ENCODE assay signal across 8 cellular contexts in the genomic region with DNA sequence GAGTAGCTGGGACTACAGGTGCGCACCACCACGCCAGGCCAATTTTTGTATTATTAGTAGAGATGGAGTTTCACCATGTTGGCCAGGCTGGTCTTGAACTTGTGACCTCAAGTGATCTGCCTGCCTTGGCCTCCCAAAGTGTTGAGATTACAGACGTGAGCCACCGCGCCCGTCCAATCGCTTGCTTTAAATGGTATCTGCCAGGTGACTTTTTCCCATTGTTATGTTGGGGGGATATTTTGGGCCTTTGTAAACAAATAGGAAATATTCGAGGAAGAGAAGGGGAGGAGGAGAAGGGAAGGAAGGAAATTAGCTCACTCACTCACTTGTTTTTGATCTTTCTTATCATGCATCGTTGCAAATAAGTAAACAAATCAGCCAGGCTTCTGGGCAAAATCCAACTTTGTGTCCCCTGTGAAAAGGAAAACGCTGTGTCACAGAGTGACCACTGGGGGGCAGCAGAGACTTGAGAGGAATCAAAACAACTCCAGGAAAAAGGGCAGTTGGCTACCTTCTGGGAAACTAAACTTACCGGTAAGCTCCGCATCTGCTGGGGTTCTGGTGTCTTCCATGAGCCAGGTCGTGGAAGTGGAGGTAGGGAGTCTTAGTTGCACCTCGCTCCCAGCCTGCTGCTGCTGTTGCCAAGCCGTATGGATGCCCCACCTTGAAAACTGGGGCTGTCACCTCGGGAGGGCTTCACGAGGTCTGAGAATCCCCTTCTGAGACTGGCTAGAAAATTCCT. TPM values are rescaled to one million over a fixed set of nuclear protein-coding genes. Genes with fewer than 3 reads are reported as not detected.
DNase-seq lines count a peak whose midpoint lies in the region; ATAC-seq and TF ChIP-seq lines count a peak whose summit lies in the region.

No MANE protein-coding gene starts in this region.

- no peak overlapping the region for H3K27ac Mint-ChIP-seq in activated B cell treated with CpG ODN at 0.5 μM for 24 hours
- H3K27ac Mint-ChIP-seq in central memory CD8-positive, alpha-beta T cell (ENCODE audit: low read depth), result peak overlapping the region; percentile 32

- H3K36me3 Mint-ChIP-seq in activated B cell treated with CpG ODN at 0.5 μM for 24 hours (ENCODE audit: low read depth), result no peaks in the 10 kb centered on the region
- peaks cover 3% of the 10 kb centered on the region for H3K36me3 Mint-ChIP-seq in central memory CD8-positive, alpha-beta T cell (ENCODE audit: insufficient read depth)

- POLR2A ChIA-PET in activated B cell treated with CpG ODN at 0.5 μM for 24 hours (lab: Charles Lee), result interaction anchor here (1.0 kb wide), 1 partner anchor 36 kb away, joined by 3 read pairs; no protein-coding TSS in a partner anchor

- peak; percentile 48 for DNase-seq in 8988T
- peak; percentile 66 for DNase-seq in GM19238 (ENCODE audit: insufficient read length, low spot score)
- peak; percentile 91 for DNase-seq in NCI-H2196 treated with DMSO at 0.1 percent for 48 hours (lab: John Stamatoyannopoulos, UW; ENCODE audit: unreplicated experiment)
- DNase-seq in activated B cell treated with CpG ODN at 0.5 μM for 24 hours, result peak; percentile 48
- peak; percentile 47 to 52 for DNase-seq in central memory CD8-positive, alpha-beta T cell (ENCODE audit: low spot score in 2 of 2)
- peak; percentile 77 for DNase-seq in kidney tubule cell (ENCODE audit: low spot score)
- peak; percentile 39 to 53 for DNase-seq in stimulated activated CD4-positive, alpha-beta T cell treated with anti-CD3 and anti-CD28 coated beads, Interleukin-1b, Interleukin-23, amount 100 ng/mL, for 1 hour (ENCODE audit: low read depth in 2 of 2)

- H3K9me3 Mint-ChIP-seq in activated B cell treated with CpG ODN at 0.5 μM for 24 hours, result no peaks in the 10 kb centered on the region
- H3K9me3 Mint-ChIP-seq in central memory CD8-positive, alpha-beta T cell, result no peaks in the 10 kb centered on the region

- no peaks in the 10 kb centered on the region for H3K27me3 Mint-ChIP-seq in activated B cell treated with CpG ODN at 0.5 μM for 24 hours
- no peaks in the 10 kb centered on the region for H3K27me3 Mint-ChIP-seq in central memory CD8-positive, alpha-beta T cell

- ATAC-seq in activated B cell treated with CpG ODN at 0.5 μM for 24 hours (ENCODE audit: low read depth), result peak; percentile 61
- no peak for ATAC-seq in central memory CD8-positive, alpha-beta T cell (replicated peaks; ENCODE audit: extremely low read depth, poor library complexity, severe bottlenecking)
- ATAC-seq in HG03097 (IDR thresholded peaks at IDR 0.05; ENCODE audit: low FRiP score, unreplicated experiment), result no peak

- TF ChIP-seq CTCF in activated B cell treated with CpG ODN at 0.5 μM for 24 hours (IDR thresholded peaks at IDR 0.05), result no peak

- intact Hi-C loops in activated B cell treated with CpG ODN at 0.5 μM for 24 hours (cut with micrococcal nuclease), result loop anchor here (1.0 to 5.0 kb wide), 5 partner anchors 19 to 138 kb away; no protein-coding TSS in a partner anchor

- peak overlapping the region; percentile 78 for H3K4me3 Mint-ChIP-seq in activated B cell treated with CpG ODN at 0.5 μM for 24 hours
- H3K4me3 Mint-ChIP-seq in central memory CD8-positive, alpha-beta T cell, result peak overlapping the region; percentile 71

- H3K4me1 Mint-ChIP-seq in activated B cell treated with CpG ODN at 0.5 μM for 24 hours, result peaks cover 23% of the 10 kb centered on the region
- peaks cover 25% of the 10 kb centered on the region for H3K4me1 Mint-ChIP-seq in central memory CD8-positive, alpha-beta T cell

- CTCF ChIA-PET in activated B cell treated with CpG ODN at 0.5 μM for 24 hours (lab: Charles Lee), result interaction anchor here (0.6 to 4.0 kb wide), 8 partner anchors 8 to 139 kb away, joined by 3 to 24 read pairs (median 4); no protein-coding TSS in a partner anchor

RNA-seq across cellular contexts. Expression of a gene that starts 9.3 kb away (rescaled TPM):
- total RNA-seq in activated B cell treated with CpG ODN at 0.5 μM for 24 hours, result 77.0 and 98.5 TPM in 2 replicates
